ENCODE assay signal across 7 cellular contexts in the genomic region with DNA sequence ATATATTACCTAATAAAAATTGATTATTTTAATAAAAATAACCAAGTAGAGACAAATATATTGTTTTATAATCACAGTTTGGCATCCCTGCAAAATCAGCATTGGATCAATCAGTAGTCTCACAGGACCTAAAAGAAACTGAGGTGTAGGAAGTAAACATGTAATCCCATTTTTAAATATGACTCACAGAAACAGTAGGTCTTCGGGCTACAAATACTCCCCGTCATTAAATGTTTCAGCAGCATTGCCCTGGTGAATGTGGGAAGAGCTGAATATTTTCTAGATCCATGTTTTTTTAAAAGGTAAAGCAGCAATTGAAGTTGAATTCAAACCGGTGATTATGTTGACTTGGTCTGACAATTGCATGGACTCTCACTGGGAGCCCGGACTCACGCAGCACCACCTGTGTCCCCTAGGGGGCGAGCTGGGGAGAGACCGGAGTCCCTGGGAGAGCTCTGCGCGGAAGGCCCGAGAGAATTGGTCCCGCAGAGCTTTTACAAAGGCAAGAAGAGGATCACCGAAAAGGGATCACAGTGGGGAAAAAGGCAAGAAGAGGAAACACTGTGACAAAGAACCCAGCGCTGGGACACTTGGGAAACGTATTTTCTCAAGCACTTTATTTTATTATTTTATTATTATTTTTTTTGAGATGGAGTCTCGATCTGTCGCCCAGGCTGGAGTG. TPM values are rescaled to one million over a fixed set of nuclear protein-coding genes. Genes with fewer than 3 reads are reported as not detected.
DNase-seq lines count a peak whose midpoint lies in the region; ATAC-seq, FAIRE-seq and TF ChIP-seq lines count a peak whose summit lies in the region.

No MANE protein-coding gene starts in this region.

- peak; percentile 92 for FAIRE-seq in GM12892 (lab: Jason Lieb, UNC)

- no peak overlapping the region for H3K4ac ChIP-seq in mesenchymal stem cell (ENCODE audit: low read depth in 1 of 2, low read length in 2 of 2)

- no peak overlapping the region for H3K4me3 Mint-ChIP-seq in activated CD8-positive, alpha-beta T cell treated with anti-CD3 and anti-CD28 coated beads, Interleukin-2, amount 10 ng/mL, durations not matched to agents 7 days and 5 days

- TF ChIP-seq POLR2A in GM12892 (IDR thresholded peaks at IDR 0.05; ENCODE audit: low read depth, low read length): no peak

- peak; percentile 71 for DNase-seq in GM12892 (ENCODE audit: insufficient read length)
- peak; percentile 53 for DNase-seq in NCI-H774 (lab: John Stamatoyannopoulos, UW)
- peak; percentile 92 for DNase-seq in activated CD8-positive, alpha-beta T cell treated with anti-CD3 and anti-CD28 coated beads, Interleukin-2, amount 10 ng/mL, durations not matched to agents 7 days and 5 days
- DNase-seq in ecto neural progenitor cell (ENCODE audit: low spot score): peak; percentile 90
- peak; percentile 72 for DNase-seq in mesenchymal stem cell
- DNase-seq in stimulated activated CD8-positive, alpha-beta memory T cell treated with anti-CD3 and anti-CD28 coated beads, Interleukin-2, amount 100 ng/mL, for 48 hours (ENCODE audit: low read depth in 2 of 2): peak; percentile 85 to 87

- no peaks in the 10 kb centered on the region for H3K79me1 ChIP-seq in mesenchymal stem cell (replicated peaks; ENCODE audit: low read length, poor library complexity, severe bottlenecking)

- H3K23ac ChIP-seq in mesenchymal stem cell (ENCODE audit: low read length in 2 of 2): no peak overlapping the region

- H4K8ac ChIP-seq in mesenchymal stem cell (ENCODE audit: low read length): no peak overlapping the region

- ATAC-seq in HG02870 (IDR thresholded peaks at IDR 0.05; ENCODE audit: unreplicated experiment): peak; percentile 37
- ATAC-seq in activated CD8-positive, alpha-beta T cell treated with anti-CD3 and anti-CD28 coated beads, Interleukin-2, amount 10 ng/mL, durations not matched to agents 7 days and 5 days: peak; percentile 96

- CTCF ChIA-PET in activated CD8-positive, alpha-beta T cell treated with anti-CD3 and anti-CD28 coated beads, Interleukin-2, amount 10 ng/mL, durations not matched to agents 7 days and 5 days (lab: Charles Lee): interaction anchor here (0.6 to 8.2 kb wide), 29 partner anchors 10 to 606 kb away, joined by 3 to 172 read pairs (median 4); partner anchors contain the start of genes CIAO2A and USP3

- no peak overlapping the region for H2BK120ac ChIP-seq in mesenchymal stem cell (ENCODE audit: low read depth, low read length)

- H3K9me3 ChIP-seq in mesenchymal stem cell (ENCODE audit: control insufficient read depth, low read length): no peaks in the 10 kb centered on the region

- no peak overlapping the region for H3K14ac ChIP-seq in mesenchymal stem cell (ENCODE audit: low read length in 2 of 2)

- WGBS in mesenchymal stem cell: 39% methylated on average over 13 of the region's 16 CpGs

- no peak overlapping the region for H2AFZ ChIP-seq in mesenchymal stem cell (ENCODE audit: low read depth, low read length)

- POLR2A ChIA-PET in activated CD8-positive, alpha-beta T cell treated with anti-CD3 and anti-CD28 coated beads, Interleukin-2, amount 10 ng/mL, durations not matched to agents 7 days and 5 days (lab: Charles Lee): interaction anchor here (1.0 to 1.7 kb wide), 5 partner anchors 10 to 23 kb away, joined by 5 to 19 read pairs (median 11); partner anchors contain the start of gene USP3

- H3K9ac ChIP-seq in mesenchymal stem cell (ENCODE audit: low read length): peak overlapping the region; percentile 53

- H3K4me2 ChIP-seq in mesenchymal stem cell (ENCODE audit: low read length, poor library complexity, severe bottlenecking): no peak overlapping the region

- no peak overlapping the region for H2AK5ac ChIP-seq in mesenchymal stem cell (ENCODE audit: low read length, severe bottlenecking)

- H3K36me3 ChIP-seq in mesenchymal stem cell (ENCODE audit: control insufficient read depth in 1 of 2, insufficient read depth in 2 of 2, low read depth in 1 of 2, low read length in 2 of 2): no peaks in the 10 kb centered on the region

- H3K27me3 Mint-ChIP-seq in activated CD8-positive, alpha-beta T cell treated with anti-CD3 and anti-CD28 coated beads, Interleukin-2, amount 10 ng/mL, durations not matched to agents 7 days and 5 days (ENCODE audit: low read depth): no peaks in the 10 kb centered on the region

- H2BK5ac ChIP-seq in mesenchymal stem cell (ENCODE audit: low read depth, low read length, poor library complexity, severe bottlenecking): no peak overlapping the region

- no peak overlapping the region for H2BK12ac ChIP-seq in mesenchymal stem cell (ENCODE audit: low read length in 2 of 2)

- H3K27ac Mint-ChIP-seq in activated CD8-positive, alpha-beta T cell treated with anti-CD3 and anti-CD28 coated beads, Interleukin-2, amount 10 ng/mL, durations not matched to agents 7 days and 5 days: peak overlapping the region; percentile 62

- H3K36me3 Mint-ChIP-seq in activated CD8-positive, alpha-beta T cell treated with anti-CD3 and anti-CD28 coated beads, Interleukin-2, amount 10 ng/mL, durations not matched to agents 7 days and 5 days (ENCODE audit: low read depth): no peaks in the 10 kb centered on the region

- no peak overlapping the region for H3K18ac ChIP-seq in mesenchymal stem cell (ENCODE audit: low read depth in 1 of 2, low read length in 2 of 2)

- H3K4me1 Mint-ChIP-seq in activated CD8-positive, alpha-beta T cell treated with anti-CD3 and anti-CD28 coated beads, Interleukin-2, amount 10 ng/mL, durations not matched to agents 7 days and 5 days (ENCODE audit: low read depth): peaks cover 53% of the 10 kb centered on the region

- H4K91ac ChIP-seq in mesenchymal stem cell (ENCODE audit: low read length): no peak overlapping the region

- H3K9me3 Mint-ChIP-seq in activated CD8-positive, alpha-beta T cell treated with anti-CD3 and anti-CD28 coated beads, Interleukin-2, amount 10 ng/mL, durations not matched to agents 7 days and 5 days (ENCODE audit: insufficient read depth): no peaks in the 10 kb centered on the region

- peaks cover 5% of the 10 kb centered on the region for H3K4me1 ChIP-seq in mesenchymal stem cell (ENCODE audit: control insufficient read depth, insufficient read depth, low read depth, low read length)

- H3K27me3 ChIP-seq in mesenchymal stem cell (ENCODE audit: control insufficient read depth in 1 of 2, insufficient read depth in 1 of 2, low read length in 2 of 2): no peaks in the 10 kb centered on the region

- no peak overlapping the region for H3K27ac ChIP-seq in mesenchymal stem cell (ENCODE audit: low read length, poor library complexity, severe bottlenecking)

- H3K4me3 ChIP-seq in mesenchymal stem cell (ENCODE audit: insufficient read depth in 1 of 2, low read depth in 1 of 2, low read length in 2 of 2): no peak overlapping the region

- H2BK15ac ChIP-seq in mesenchymal stem cell (ENCODE audit: low read depth, poor library complexity, severe bottlenecking): no peak overlapping the region

RNA-seq across cellular contexts. Expression of gene USP3, which starts 17.2 kb away (rescaled TPM):
- 27.9 TPM for polyA plus RNA-seq in GM12892 (2012; ENCODE audit: missing spikeins)
- total RNA-seq in activated CD8-positive, alpha-beta T cell treated with anti-CD3 and anti-CD28 coated beads, Interleukin-2, amount 10 ng/mL, durations not matched to agents 7 days and 5 days: 10 to 100 TPM; 48.3 to 49.1 TPM
- 21.2 TPM for polyA plus RNA-seq in mesenchymal stem cell (2013, experiment 1 of 2)
- 20.6 TPM for polyA plus RNA-seq in mesenchymal stem cell (2013, experiment 2 of 2)
